In genomic region chr9:71760901-71761300, GRCh38 we compare ENCODE assay signal across 10 cellular contexts. TPM values are rescaled to one million over a fixed set of nuclear protein-coding genes. Genes with fewer than 3 reads are reported as not detected.
DNase-seq lines count a peak whose midpoint lies in the region; ATAC-seq and TF ChIP-seq lines count a peak whose summit lies in the region.
"Had no signal": no experiment of that assay in that cellular context is flagged by ENCODE, and none has a peak within 500 bp of the region (broad histone marks: within the 10 kb centered on the region; RNA-seq: fewer than 3 reads in every experiment).

No MANE protein-coding gene starts in this region.

- peak overlapping the region; percentile 88 for H3K4me3 Mint-ChIP-seq in neural crest cell

- no peak for ATAC-seq in upper lobe of left lung (ENCODE audit: low FRiP score in 2 of 2)
- ATAC-seq in GM21786 (IDR thresholded peaks at IDR 0.05; ENCODE audit: unreplicated experiment): no peak

- no peaks in the 10 kb centered on the region for H3K36me3 Mint-ChIP-seq in neural crest cell (ENCODE audit: low read depth)

- TF ChIP-seq EP300 in tibial nerve (IDR thresholded peaks at IDR 0.05) (no peak), upper lobe of left lung (IDR thresholded peaks at IDR 0.05) (no peak)

- no peaks in the 10 kb centered on the region for H3K27me3 Mint-ChIP-seq in neural crest cell (ENCODE audit: low read depth)

- H3K4me1 Mint-ChIP-seq in neural crest cell: peaks cover 89% of the 10 kb centered on the region

- WGBS in ectodermal cell, 2 experiments: 7% methylated on average over 5 of the region's 5 CpGs
- 64 to 69% methylated on average over 5 of the region's 5 CpGs for WGBS in tibial nerve, 2 donors
- 58 to 66% methylated on average over 5 of the region's 5 CpGs for WGBS in upper lobe of left lung, 2 donors

- peak; percentile 25 for DNase-seq in NCI-H1436 (lab: John Stamatoyannopoulos, UW)
- no peak for DNase-seq in NCI-H1436 treated with DMSO at 0.1 percent for 48 hours (lab: John Stamatoyannopoulos, UW)
- DNase-seq in NCI-H1105 treated with DMSO at 0.1 percent for 48 hours (lab: John Stamatoyannopoulos, UW): peak; percentile 84
- peak; percentile 48 for DNase-seq in neural crest cell (ENCODE audit: low read depth, low spot score)
- DNase-seq in tibial nerve (ENCODE audit: low spot score in 2 of 2): no peak
- DNase-seq in upper lobe of left lung: no peak
- DNase-seq: activated CD4-positive, alpha-beta T cell treated with anti-CD3 and anti-CD28 coated beads, Interleukin-2, amount 50 U/mL, for 1 hour; occipital lobe had no signal

- H3K4me3 ChIP-seq in ectodermal cell (ENCODE audit: insufficient read depth, low read depth, low read length) (no peak overlapping the region), tibial nerve (no peak overlapping the region), upper lobe of left lung (peak overlapping the region in 1 of 4 donors; percentile 97)

- H3K27ac ChIP-seq in ectodermal cell (ENCODE audit: insufficient read depth, low read depth, low read length, poor library complexity, severe bottlenecking): peak overlapping the region; percentile 83
- peak overlapping the region in 2 of 4 donors; percentile 25 to 42 for H3K27ac ChIP-seq in tibial nerve
- H3K27ac ChIP-seq in upper lobe of left lung: no peak overlapping the region

- no peak for TF ChIP-seq CTCF in neural crest cell (conservative IDR thresholded peaks at IDR 0.05)
- TF ChIP-seq CTCF in tibial nerve (IDR thresholded peaks at IDR 0.05): no peak
- no peak for TF ChIP-seq CTCF in upper lobe of left lung (IDR thresholded peaks at IDR 0.05)

- H3K4me1 ChIP-seq in ectodermal cell (ENCODE audit: control insufficient read depth, insufficient read depth, low read length): peaks cover 50% of the 10 kb centered on the region
- H3K4me1 ChIP-seq in tibial nerve: peaks cover 0 to 43% (median 16%) of the 10 kb centered on the region in 4 donors
- H3K4me1 ChIP-seq in upper lobe of left lung: peaks cover 57 to 87% (median 72%) of the 10 kb centered on the region in 4 donors

- no peaks in the 10 kb centered on the region for H3K36me3 ChIP-seq in ectodermal cell (ENCODE audit: control insufficient read depth, insufficient read depth, low read length)
- H3K36me3 ChIP-seq in tibial nerve: no peaks in the 10 kb centered on the region
- peaks cover 0 to 3% (median 0%) of the 10 kb centered on the region in 4 donors for H3K36me3 ChIP-seq in upper lobe of left lung

- H3K9me3 Mint-ChIP-seq in neural crest cell: no peaks in the 10 kb centered on the region

- no peaks in the 10 kb centered on the region for H3K9me3 ChIP-seq in ectodermal cell (ENCODE audit: control insufficient read depth, low read length)
- no peaks in the 10 kb centered on the region for H3K9me3 ChIP-seq in tibial nerve
- no peaks in the 10 kb centered on the region for H3K9me3 ChIP-seq in upper lobe of left lung

- peak overlapping the region; percentile 94 for H3K27ac Mint-ChIP-seq in neural crest cell (ENCODE audit: unreplicated experiment)

- TF ChIP-seq POLR2A in tibial nerve (IDR thresholded peaks at IDR 0.05) (no peak), upper lobe of left lung (IDR thresholded peaks at IDR 0.05) (no peak)

- H3K27me3 ChIP-seq in ectodermal cell (ENCODE audit: control insufficient read depth, insufficient read depth, low read length, poor library complexity, severe bottlenecking): no peaks in the 10 kb centered on the region
- H3K27me3 ChIP-seq in tibial nerve: no peaks in the 10 kb centered on the region
- no peaks in the 10 kb centered on the region for H3K27me3 ChIP-seq in upper lobe of left lung

RNA-seq across cellular contexts. Expression of gene CEMIP2, which starts 7.4 kb away (rescaled TPM):
- polyA plus RNA-seq in ectodermal cell (2013, experiment 1 of 4): 175 TPM
- 268 TPM for polyA plus RNA-seq in ectodermal cell (2013, experiment 2 of 4)
- polyA plus RNA-seq in ectodermal cell (2013, experiment 3 of 4): 178 TPM
- polyA plus RNA-seq in ectodermal cell (2013, experiment 4 of 4): 214 TPM
- total RNA-seq in neural crest cell (90.2 and 94.4 TPM in 2 replicates), tibial nerve (100 to 1,000 TPM; 107 to 126 (median 118) TPM), upper lobe of left lung (100 to 1,000 TPM; 113 to 277 (median 161) TPM)

Comparison
In these comparisons a context has a peak if more than half of its experiments do, and no peak if none do; other contexts are left out.
1. DNase-seq: peak in NCI-H1436 (single experiment), NCI-H1105 treated with DMSO at 0.1 percent for 48 hours (single experiment) and neural crest cell (single experiment); none in NCI-H1436 treated with DMSO at 0.1 percent for 48 hours (single experiment), tibial nerve (0 of 2) and upper lobe of left lung (0 of 2).